Comparison of ENCODE assay signal across 8 cellular contexts in genomic region chr9:107637421-107638420, GRCh38.
DNase-seq lines count a peak whose midpoint lies in the region; ATAC-seq and TF ChIP-seq lines count a peak whose summit lies in the region.

No MANE protein-coding gene starts in this region.

- H3K27ac Mint-ChIP-seq in activated naive CD8-positive, alpha-beta T cell treated with anti-CD3 and anti-CD28 coated beads, Interleukin-2, amount 10 ng/mL, durations not matched to agents 7 days and 5 days: no peak overlapping the region
- H3K27ac Mint-ChIP-seq in nephron: peak overlapping the region; percentile 81 to 89 (median 83)

- peak; percentile 38 for DNase-seq in DMS153 treated with DMSO at 0.1 percent for 48 hours (lab: John Stamatoyannopoulos, UW; ENCODE audit: unreplicated experiment)
- no peak for DNase-seq in activated naive CD8-positive, alpha-beta T cell treated with anti-CD3 and anti-CD28 coated beads, Interleukin-2, amount 10 ng/mL, durations not matched to agents 7 days and 5 days
- peak; percentile 41 for DNase-seq in glomerular visceral epithelial cell (ENCODE audit: extremely low spot score)
- DNase-seq in activated T-cell treated with anti-CD3 and anti-CD28 coated beads, Interleukin-2, amount 50 U/mL, for 1 hour: no peak
- no peak for DNase-seq in effector memory CD4-positive, alpha-beta T cell

- no peaks in the 10 kb centered on the region for H3K9me3 Mint-ChIP-seq in activated naive CD8-positive, alpha-beta T cell treated with anti-CD3 and anti-CD28 coated beads, Interleukin-2, amount 10 ng/mL, durations not matched to agents 7 days and 5 days
- H3K9me3 Mint-ChIP-seq in nephron: no peaks in the 10 kb centered on the region

- no peaks in the 10 kb centered on the region for H3K36me3 Mint-ChIP-seq in activated naive CD8-positive, alpha-beta T cell treated with anti-CD3 and anti-CD28 coated beads, Interleukin-2, amount 10 ng/mL, durations not matched to agents 7 days and 5 days
- H3K36me3 Mint-ChIP-seq in nephron (ENCODE audit: low read depth): no peaks in the 10 kb centered on the region

- peaks cover 21% of the 10 kb centered on the region for H3K27me3 ChIP-seq in HUES6 (ENCODE audit: control insufficient read depth, insufficient read depth, low read length)
- no peaks in the 10 kb centered on the region for H3K27me3 ChIP-seq in effector memory CD4-positive, alpha-beta T cell (replicated peaks; ENCODE audit: control insufficient read depth, insufficient read depth, low read length, poor library complexity, severe bottlenecking)

- no peaks in the 10 kb centered on the region for H3K9me3 ChIP-seq in HUES6 (ENCODE audit: control insufficient read depth, insufficient read depth, low read depth, low read length)
- no peaks in the 10 kb centered on the region for H3K9me3 ChIP-seq in effector memory CD4-positive, alpha-beta T cell (ENCODE audit: control insufficient read depth, low read length)

- peak overlapping the region; percentile 65 for H3K4me3 ChIP-seq in HUES6 (ENCODE audit: low read depth, low read length)
- no peak overlapping the region for H3K4me3 ChIP-seq in effector memory CD4-positive, alpha-beta T cell (ENCODE audit: insufficient read depth, low read depth, low read length, poor library complexity, severe bottlenecking)

- H3K4me1 ChIP-seq in HUES6 (ENCODE audit: control insufficient read depth, insufficient read depth, low read length): peaks cover 25% of the 10 kb centered on the region
- H3K4me1 ChIP-seq in effector memory CD4-positive, alpha-beta T cell (ENCODE audit: control insufficient read depth, insufficient read depth, low read length, poor library complexity, severe bottlenecking): no peaks in the 10 kb centered on the region

- H3K36me3 ChIP-seq in HUES6 (ENCODE audit: control insufficient read depth, insufficient read depth, low read length): no peaks in the 10 kb centered on the region
- H3K36me3 ChIP-seq in effector memory CD4-positive, alpha-beta T cell (ENCODE audit: control insufficient read depth, insufficient read depth, low read length): no peaks in the 10 kb centered on the region

- ATAC-seq in activated naive CD8-positive, alpha-beta T cell treated with anti-CD3 and anti-CD28 coated beads, Interleukin-2, amount 10 ng/mL, durations not matched to agents 7 days and 5 days (ENCODE audit: low read depth): no peak
- no peak for ATAC-seq in GM18858 (IDR thresholded peaks at IDR 0.05; ENCODE audit: unreplicated experiment)

- H3K4me1 Mint-ChIP-seq in activated naive CD8-positive, alpha-beta T cell treated with anti-CD3 and anti-CD28 coated beads, Interleukin-2, amount 10 ng/mL, durations not matched to agents 7 days and 5 days: peaks cover 5% of the 10 kb centered on the region
- H3K4me1 Mint-ChIP-seq in nephron: peaks cover 57% of the 10 kb centered on the region

- peaks cover 40% of the 10 kb centered on the region for H3K27me3 Mint-ChIP-seq in activated naive CD8-positive, alpha-beta T cell treated with anti-CD3 and anti-CD28 coated beads, Interleukin-2, amount 10 ng/mL, durations not matched to agents 7 days and 5 days
- H3K27me3 Mint-ChIP-seq in nephron (ENCODE audit: low read depth): peaks cover 19% of the 10 kb centered on the region

- peak overlapping the region; percentile 60 for H3K9ac ChIP-seq in HUES6 (ENCODE audit: low read length)

- peak overlapping the region; percentile 72 for H3K4me3 Mint-ChIP-seq in activated naive CD8-positive, alpha-beta T cell treated with anti-CD3 and anti-CD28 coated beads, Interleukin-2, amount 10 ng/mL, durations not matched to agents 7 days and 5 days
- H3K4me3 Mint-ChIP-seq in nephron: peak overlapping the region; percentile 85 to 94 (median 89)

- TF ChIP-seq CTCF in nephron (IDR thresholded peaks at IDR 0.05; ENCODE audit: unreplicated experiment in 3 of 3): peak in 2 of 3 experiments; percentile 13 to 18

- POLR2A ChIA-PET in activated naive CD8-positive, alpha-beta T cell treated with anti-CD3 and anti-CD28 coated beads, Interleukin-2, amount 10 ng/mL, durations not matched to agents 7 days and 5 days (lab: Charles Lee): no interaction called here

- no peak overlapping the region for H3K27ac ChIP-seq in HUES6 (ENCODE audit: low read depth, low read length)
- H3K27ac ChIP-seq in effector memory CD4-positive, alpha-beta T cell (ENCODE audit: insufficient read depth, low read length, poor library complexity, severe bottlenecking): no peak overlapping the region

Comparison
In these comparisons a context has a peak if more than half of its experiments do, and no peak if none do; other contexts are left out.
1. DNase-seq: peak in DMS153 treated with DMSO at 0.1 percent for 48 hours (single experiment) and glomerular visceral epithelial cell (single experiment); none in activated naive CD8-positive, alpha-beta T cell treated with anti-CD3 and anti-CD28 coated beads, Interleukin-2, amount 10 ng/mL, durations not matched to agents 7 days and 5 days (single experiment), activated T-cell treated with anti-CD3 and anti-CD28 coated beads, Interleukin-2, amount 50 U/mL, for 1 hour (single experiment) and effector memory CD4-positive, alpha-beta T cell (0 of 3).